In genomic region chr13:77026783-77027621, GRCh38 we compare ENCODE assay signal across 8 cellular contexts. TPM values are rescaled to one million over a fixed set of nuclear protein-coding genes. Genes with fewer than 3 reads are reported as not detected.
DNase-seq lines count a peak whose midpoint lies in the region; ATAC-seq and TF ChIP-seq lines count a peak whose summit lies in the region.

A gene with protein sequence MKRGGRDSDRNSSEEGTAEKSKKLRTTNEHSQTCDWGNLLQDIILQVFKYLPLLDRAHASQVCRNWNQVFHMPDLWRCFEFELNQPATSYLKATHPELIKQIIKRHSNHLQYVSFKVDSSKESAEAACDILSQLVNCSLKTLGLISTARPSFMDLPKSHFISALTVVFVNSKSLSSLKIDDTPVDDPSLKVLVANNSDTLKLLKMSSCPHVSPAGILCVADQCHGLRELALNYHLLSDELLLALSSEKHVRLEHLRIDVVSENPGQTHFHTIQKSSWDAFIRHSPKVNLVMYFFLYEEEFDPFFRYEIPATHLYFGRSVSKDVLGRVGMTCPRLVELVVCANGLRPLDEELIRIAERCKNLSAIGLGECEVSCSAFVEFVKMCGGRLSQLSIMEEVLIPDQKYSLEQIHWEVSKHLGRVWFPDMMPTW (minus strand): TSS chr13:77027159. CDS start chr13:77021860, 5,299 bp downstream.

- H3K9me3 ChIP-seq in BE2C: no peaks in the 10 kb centered on the region
- H3K9me3 ChIP-seq in colonic mucosa: no peaks in the 10 kb centered on the region

- intact Hi-C loops in activated CD4-positive, alpha-beta T cell treated with anti-CD3 and anti-CD28 coated beads, Interleukin-2, amount 10 ng/mL, durations not matched to agents 24 days and 14 days (cut with micrococcal nuclease): loop anchor here (1.0 to 5.0 kb wide), 5 partner anchors 35 to 670 kb away; partner anchors contain the start of genes CLN5 and SLAIN1
- intact Hi-C loops in colonic mucosa (cut with DNase I) (loop anchor here (5.0 kb wide), 1 partner anchor 35 kb away; the partner anchor contains the start of gene CLN5), left colon (cut with DNase I, micrococcal nuclease) (no loop called here)

- ATAC-seq in HG03439 (IDR thresholded peaks at IDR 0.05; ENCODE audit: unreplicated experiment): peak; percentile 66
- ATAC-seq in left colon: peak; percentile 69

- H3K9me3 Mint-ChIP-seq in activated CD4-positive, alpha-beta T cell treated with anti-CD3 and anti-CD28 coated beads, Interleukin-2, amount 10 ng/mL, durations not matched to agents 24 days and 14 days: no peaks in the 10 kb centered on the region

- peak; percentile 88 for DNase-seq in BE2C
- DNase-seq in GM19238 (ENCODE audit: insufficient read length, low spot score): peak; percentile 77
- DNase-seq in NCI-H524 treated with DMSO at 0.1 percent for 48 hours (lab: John Stamatoyannopoulos, UW): peak; percentile 24
- peak; percentile 94 for DNase-seq in activated CD4-positive, alpha-beta T cell treated with anti-CD3 and anti-CD28 coated beads, Interleukin-2, amount 10 ng/mL, durations not matched to agents 24 days and 14 days
- DNase-seq in colonic mucosa: peak; percentile 83
- DNase-seq in left colon: peak; percentile 81 to 85
- peak; percentile 65 to 71 for DNase-seq in stimulated activated CD4-positive, alpha-beta T cell treated with anti-CD3 and anti-CD28 coated beads, Interleukin-1b, Interleukin-23, amount 100 ng/mL, for 4 hours (ENCODE audit: low read depth in 2 of 2)

- H3K36me3 ChIP-seq in BE2C (peaks cover 10% of the 10 kb centered on the region; the same call in 1 of the 2 replicates), colonic mucosa (no peaks in the 10 kb centered on the region)

- peak within 1 kb of the TSS; percentile 88 for H3K4me3 ChIP-seq in BE2C (ENCODE audit: low read depth, low read length)
- H3K4me3 ChIP-seq in colonic mucosa: peak within 1 kb of the TSS; percentile 86

- TF ChIP-seq CTCF in BE2C (IDR thresholded peaks at IDR 0.05; ENCODE audit: low read depth, low read length) (no peak), colonic mucosa (IDR thresholded peaks at IDR 0.05) (no peak)

- peaks cover 48% of the 10 kb centered on the region for H3K4me1 Mint-ChIP-seq in activated CD4-positive, alpha-beta T cell treated with anti-CD3 and anti-CD28 coated beads, Interleukin-2, amount 10 ng/mL, durations not matched to agents 24 days and 14 days

- peak within 1 kb of the TSS; percentile 88 to 98 for H3K9ac ChIP-seq in colonic mucosa (ENCODE audit: low read depth in 2 of 2, low read length in 2 of 2)

- H3K27me3 Mint-ChIP-seq in activated CD4-positive, alpha-beta T cell treated with anti-CD3 and anti-CD28 coated beads, Interleukin-2, amount 10 ng/mL, durations not matched to agents 24 days and 14 days: no peaks in the 10 kb centered on the region

- H3K4me1 ChIP-seq in BE2C (0 out of 2 replicates have a peak, but pooled peaks cover 2% of the 10 kb centered on the region), colonic mucosa (peaks cover 13% of the 10 kb centered on the region)

- peak within 1 kb of the TSS; percentile 99 for H3K4me3 Mint-ChIP-seq in activated CD4-positive, alpha-beta T cell treated with anti-CD3 and anti-CD28 coated beads, Interleukin-2, amount 10 ng/mL, durations not matched to agents 24 days and 14 days

- peak within 1 kb of the TSS; percentile 100 for H3K27ac ChIP-seq in colonic mucosa

- peak within 1 kb of the TSS; percentile 95 for H3K27ac Mint-ChIP-seq in activated CD4-positive, alpha-beta T cell treated with anti-CD3 and anti-CD28 coated beads, Interleukin-2, amount 10 ng/mL, durations not matched to agents 24 days and 14 days

- H3K27me3 ChIP-seq in BE2C (no peaks in the 10 kb centered on the region), colonic mucosa (no peaks in the 10 kb centered on the region)

- H3K36me3 Mint-ChIP-seq in activated CD4-positive, alpha-beta T cell treated with anti-CD3 and anti-CD28 coated beads, Interleukin-2, amount 10 ng/mL, durations not matched to agents 24 days and 14 days (ENCODE audit: low read depth): peaks cover 19% of the 10 kb centered on the region

RNA-seq across cellular contexts. Expression of the gene that starts here (rescaled TPM):
- 14.3 TPM for polyA plus RNA-seq in BE2C (2012; ENCODE audit: insufficient read depth, insufficient read length, low read depth)
- total RNA-seq in activated CD4-positive, alpha-beta T cell treated with anti-CD3 and anti-CD28 coated beads, Interleukin-2, amount 10 ng/mL, durations not matched to agents 24 days and 14 days: 36.0 and 41.6 TPM in 2 replicates
- 10 to 100 TPM; 27.9 to 52.9 TPM for total RNA-seq in colonic mucosa
- 10 to 100 TPM; 37.7 to 52.0 TPM for total RNA-seq in left colon

Comparison
In these comparisons a context has a peak if more than half of its experiments do, and no peak if none do; other contexts are left out.
1. Peak in every context shown above with its lines: DNase-seq, ATAC-seq, H3K4me3 ChIP-seq and H3K27ac ChIP-seq.
2. DNase-seq: peak in every context shown above with its lines; median percentile 94 in activated CD4-positive, alpha-beta T cell treated with anti-CD3 and anti-CD28 coated beads, Interleukin-2, amount 10 ng/mL, durations not matched to agents 24 days and 14 days; 88 in BE2C; 83 in colonic mucosa; 83 in left colon; 77 in GM19238; 68 in stimulated activated CD4-positive, alpha-beta T cell treated with anti-CD3 and anti-CD28 coated beads, Interleukin-1b, Interleukin-23, amount 100 ng/mL, for 4 hours; 24 in NCI-H524 treated with DMSO at 0.1 percent for 48 hours.
3. intact Hi-C loops: an anchor here in activated CD4-positive, alpha-beta T cell treated with anti-CD3 and anti-CD28 coated beads, Interleukin-2, amount 10 ng/mL, durations not matched to agents 24 days and 14 days (1.0 to 5.0 kb wide) and colonic mucosa (5.0 kb wide); none called in left colon.